23 cellular contexts compared by ENCODE assay signal in genomic region chr11:57111646-57112045, GRCh38.
"Had no signal": no experiment of that assay in that cellular context is flagged by ENCODE, and none has a peak within 500 bp of the region (broad histone marks: within the 10 kb centered on the region; RNA-seq: fewer than 3 reads in every experiment).

No MANE protein-coding gene starts in this region.

- DNase-seq: Kasumi-1, MM.1S, NCI-H1092 treated with DMSO at 0.1 percent for 48 hours, NCI-H1417 treated with DMSO at 0.1 percent for 48 hours, NCI-H146, NCI-H1694 treated with DMSO at 0.1 percent for 48 hours, NCI-H1930, NCI-H2081, NCI-H2107, NCI-H2171 treated with DMSO at 0.1 percent for 48 hours, NCI-H2227 treated with DMSO at 0.1 percent for 48 hours, NCI-H524, NCI-H526 treated with DMSO at 0.1 percent for 48 hours, NCI-H774, Right ventricle myocardium superior, RPMI8226, SIG-M5 had no signal

- H3K9ac ChIP-seq: KMS-11 had no signal

- H3K4me3 ChIP-seq: K562, SJSA1, SK-N-MC had no signal

- H3K4me2 ChIP-seq: KMS-11 had no signal

- H3K4me1 ChIP-seq: SJSA1 had no signal

- H3K9me3 ChIP-seq: SJSA1 had no signal

- H3K27me3 ChIP-seq: SJSA1 had no signal

- FAIRE-seq: HTR-8/SVneo, K562, RCC 7860 had no signal

- H3K36me3 ChIP-seq: SJSA1 had no signal

- H3K27ac ChIP-seq: KMS-11, SJSA1, SK-N-MC had no signal

- ATAC-seq: K562 had no signal
